Comparison of ENCODE assay signal across 2 cellular contexts in the genomic region with DNA sequence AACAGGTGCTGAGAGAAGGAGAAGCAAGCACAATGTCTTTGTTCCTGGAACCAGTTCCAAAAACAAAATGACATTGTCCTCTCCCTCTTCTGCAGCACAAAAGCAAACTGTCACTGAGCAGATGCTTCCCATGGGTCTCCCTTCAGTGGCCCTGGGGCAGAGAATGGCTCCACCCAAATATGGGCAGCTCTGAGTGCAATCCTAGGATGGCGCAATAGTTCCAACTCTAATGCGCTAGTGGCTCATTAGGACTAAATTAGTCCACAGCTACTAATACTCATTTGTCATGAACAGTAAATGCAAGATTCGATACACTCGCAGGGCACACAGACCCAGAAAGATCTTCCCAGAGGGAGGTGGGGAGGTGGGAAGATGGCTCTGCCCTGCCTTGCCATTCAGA.
TF ChIP-seq lines count a peak whose summit lies in the region.

No MANE protein-coding gene starts in this region.

TF ChIP-seq in A549, 52 proteins besides CTCF, POLR2A, EP300 and RAD21 (continued from another document):
- TF ChIP-seq, protein P1, sequence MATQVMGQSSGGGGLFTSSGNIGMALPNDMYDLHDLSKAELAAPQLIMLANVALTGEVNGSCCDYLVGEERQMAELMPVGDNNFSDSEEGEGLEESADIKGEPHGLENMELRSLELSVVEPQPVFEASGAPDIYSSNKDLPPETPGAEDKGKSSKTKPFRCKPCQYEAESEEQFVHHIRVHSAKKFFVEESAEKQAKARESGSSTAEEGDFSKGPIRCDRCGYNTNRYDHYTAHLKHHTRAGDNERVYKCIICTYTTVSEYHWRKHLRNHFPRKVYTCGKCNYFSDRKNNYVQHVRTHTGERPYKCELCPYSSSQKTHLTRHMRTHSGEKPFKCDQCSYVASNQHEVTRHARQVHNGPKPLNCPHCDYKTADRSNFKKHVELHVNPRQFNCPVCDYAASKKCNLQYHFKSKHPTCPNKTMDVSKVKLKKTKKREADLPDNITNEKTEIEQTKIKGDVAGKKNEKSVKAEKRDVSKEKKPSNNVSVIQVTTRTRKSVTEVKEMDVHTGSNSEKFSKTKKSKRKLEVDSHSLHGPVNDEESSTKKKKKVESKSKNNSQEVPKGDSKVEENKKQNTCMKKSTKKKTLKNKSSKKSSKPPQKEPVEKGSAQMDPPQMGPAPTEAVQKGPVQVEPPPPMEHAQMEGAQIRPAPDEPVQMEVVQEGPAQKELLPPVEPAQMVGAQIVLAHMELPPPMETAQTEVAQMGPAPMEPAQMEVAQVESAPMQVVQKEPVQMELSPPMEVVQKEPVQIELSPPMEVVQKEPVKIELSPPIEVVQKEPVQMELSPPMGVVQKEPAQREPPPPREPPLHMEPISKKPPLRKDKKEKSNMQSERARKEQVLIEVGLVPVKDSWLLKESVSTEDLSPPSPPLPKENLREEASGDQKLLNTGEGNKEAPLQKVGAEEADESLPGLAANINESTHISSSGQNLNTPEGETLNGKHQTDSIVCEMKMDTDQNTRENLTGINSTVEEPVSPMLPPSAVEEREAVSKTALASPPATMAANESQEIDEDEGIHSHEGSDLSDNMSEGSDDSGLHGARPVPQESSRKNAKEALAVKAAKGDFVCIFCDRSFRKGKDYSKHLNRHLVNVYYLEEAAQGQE (IDR thresholded peaks at IDR 0.05) = no peak

TF ChIP-seq in H1, 55 proteins besides CTCF, POLR2A, EP300 and RAD21 (continued from another document):
- TF ChIP-seq SIN3A (conservative IDR thresholded peaks at IDR 0.05 in 1 of 2, IDR thresholded peaks at IDR 0.05 in 1 of 2; ENCODE audit: low read depth in 1 of 2, low read length in 2 of 2) (no peak), HDAC6 (IDR thresholded peaks at IDR 0.05; ENCODE audit: low read depth, low read length) (no peak)
